Comparison of ENCODE assay signal across 1 cellular context in the genomic region with DNA sequence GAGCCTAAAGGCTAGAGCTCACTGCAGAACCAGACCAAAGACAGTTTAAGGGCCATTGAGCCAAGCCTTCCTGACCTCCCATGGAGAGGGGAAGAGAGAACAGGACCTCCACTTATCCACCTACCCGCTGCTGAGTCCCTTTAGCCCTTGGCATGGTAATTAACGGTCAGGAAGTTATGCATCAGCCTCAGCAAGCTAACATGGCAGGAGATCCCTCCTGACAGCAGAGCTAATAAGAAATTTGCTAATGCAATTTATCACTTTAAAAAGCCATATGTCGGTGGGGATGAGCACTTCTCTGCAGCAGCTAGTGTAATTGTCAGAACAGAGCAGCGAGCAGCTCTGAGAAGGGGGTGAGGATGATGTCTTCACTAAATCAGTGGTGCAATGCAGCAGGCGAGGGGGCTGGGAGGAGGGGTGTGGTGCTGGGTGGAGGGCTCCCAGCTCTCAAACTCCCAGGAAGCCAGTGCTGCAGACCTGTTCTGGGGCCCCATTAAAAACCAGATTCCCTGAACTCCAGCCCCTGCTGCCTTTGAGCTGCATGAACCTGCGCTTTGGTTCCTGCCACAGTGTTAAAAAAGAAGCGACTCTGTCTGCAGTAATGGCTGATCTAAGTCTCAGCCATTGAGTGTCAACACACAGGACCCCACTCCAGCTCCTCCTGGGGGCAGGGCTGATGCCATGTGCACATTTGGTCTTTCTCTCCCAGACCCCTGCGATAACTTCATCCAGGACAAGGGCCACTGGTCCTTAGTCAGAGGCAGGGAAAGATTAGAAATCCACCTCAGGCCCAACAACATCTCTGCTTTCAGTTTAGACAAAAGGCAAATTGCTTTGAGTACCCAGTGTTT.
TF ChIP-seq lines count a peak whose summit lies in the region.

No MANE protein-coding gene starts in this region.

TF ChIP-seq in GM23338, 12 proteins besides CTCF, POLR2A, EP300 and RAD21 (continued from another document):
- TF ChIP-seq ZNF331 (CRISPR knock-in tag; IDR thresholded peaks at IDR 0.05; ENCODE audit: low read depth) (no peak), ZNF114 (CRISPR knock-in tag; IDR thresholded peaks at IDR 0.05) (no peak)
